ENCODE assay signal across 19 cellular contexts in genomic region chr16:8563944-8564540, GRCh38. TPM values are rescaled to one million over a fixed set of nuclear protein-coding genes. Genes with fewer than 3 reads are reported as not detected.
"Had no signal": no experiment of that assay in that cellular context is flagged by ENCODE, and none has a peak within 500 bp of the region (broad histone marks: within the 10 kb centered on the region; RNA-seq: fewer than 3 reads in every experiment).

No MANE protein-coding gene starts in this region.

RNA-seq across cellular contexts. Expression of gene TMEM114, which starts 26.3 kb away (rescaled TPM):
- total RNA-seq: activated B cell treated with CpG ODN at 0.5 μM for 24 hours; activated CD4-positive, alpha-beta memory T cell treated with anti-CD3 and anti-CD28 coated beads for 36 hours; activated CD4-positive, alpha-beta T cell treated with anti-CD3 and anti-CD28 coated beads, Interleukin-2, amount 10 ng/mL, durations not matched to agents 24 days and 14 days; activated CD8-positive, alpha-beta memory T cell treated with anti-CD3 and anti-CD28 coated beads for 36 hours; activated CD8-positive, alpha-beta T cell treated with anti-CD3 and anti-CD28 coated beads for 36 hours; activated naive CD4-positive, alpha-beta T cell treated with anti-CD3 and anti-CD28 coated beads for 36 hours; activated naive CD4-positive, alpha-beta T cell treated with anti-CD3 and anti-CD28 coated beads, Interleukin-2, amount 50 U/mL, for 72 hours; activated naive CD8-positive, alpha-beta T cell treated with anti-CD3 and anti-CD28 coated beads for 36 hours; activated T-cell treated with anti-CD3 and anti-CD28 coated beads, Interleukin-2, amount 50 U/mL, for 4 hours; activated T-cell treated with anti-CD3 and anti-CD28 coated beads, Interleukin-2, amount 50 U/mL, for 72 hours; activated T-helper 1 cell treated with anti-CD3 and anti-CD28 coated beads, Interleukin-12 subunit alpha, Interleukin-12 subunit beta, Interleukin-2, Interleukin-4 antibody, amounts not matched to agents 30 ng/mL and 10 ng/mL and 1 ng/mL, durations not matched to agents 14 hours and 24 hours and 36 hours; activated T-helper 17 cell treated with anti-CD3 and anti-CD28 coated beads, Interleukin-2, amount 50 U/mL, for 72 hours; adrenal gland; aorta; astrocyte; body of pancreas; breast epithelium; cardiac septum; cerebellum had no signal
- polyA plus RNA-seq: aorta had no signal
